ENCODE assay signal across 1 cellular context in the genomic region with DNA sequence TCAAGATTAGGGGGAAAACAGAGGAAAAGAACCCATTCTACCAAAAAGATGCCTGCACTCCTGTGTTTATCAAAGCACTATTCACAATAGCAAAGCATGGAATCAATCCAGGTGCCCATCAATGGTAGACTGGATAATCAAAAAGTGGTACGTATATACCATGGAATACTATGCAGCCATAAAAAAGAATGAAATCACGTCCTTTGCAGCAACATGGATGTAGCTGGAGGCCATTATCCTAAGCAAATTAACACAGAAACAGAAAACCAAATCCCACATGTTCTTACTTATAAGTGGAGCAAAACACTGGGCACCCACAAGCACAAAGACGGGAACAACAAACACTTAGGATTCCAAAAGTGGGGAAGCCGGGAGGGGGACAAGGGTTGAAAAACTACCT. TPM values are rescaled to one million over a fixed set of nuclear protein-coding genes. Genes with fewer than 3 reads are reported as not detected.
"Had no signal": no experiment of that assay in that cellular context is flagged by ENCODE, and none has a peak within 500 bp of the region (broad histone marks: within the 10 kb centered on the region; RNA-seq: fewer than 3 reads in every experiment).

No MANE protein-coding gene starts in this region.

RNA-seq across cellular contexts. Expression of gene TRPV3, which starts 21.1 kb away (rescaled TPM):
- polyA plus RNA-seq: naive thymus-derived CD4-positive, alpha-beta T cell had no signal
